In genomic region chr20:33076662-33077398, GRCh38 we compare ENCODE assay signal across 1 cellular context.
TF ChIP-seq lines count a peak whose summit lies in the region.

No MANE protein-coding gene starts in this region.

TF ChIP-seq in HEK293, 187 proteins besides CTCF, POLR2A, EP300 and RAD21 (continued from another document):
- TF ChIP-seq ZBTB11 (tag by site-specific recombination; conservative IDR thresholded peaks at IDR 0.05; ENCODE audit: low read depth) = no peak
- TF ChIP-seq ZNF280C (tag by site-specific recombination; IDR thresholded peaks at IDR 0.05) = no peak
- peak; percentile 80 for TF ChIP-seq GLIS1 (tag by site-specific recombination; IDR thresholded peaks at IDR 0.05)
- no peak for TF ChIP-seq ZFHX2 (tag by site-specific recombination; conservative IDR thresholded peaks at IDR 0.05)
- 0 out of 2 replicates have a peak, but pooled peaks have one; percentile 36 for TF ChIP-seq ZBTB20 (tag by site-specific recombination; IDR thresholded peaks at IDR 0.05)
- TF ChIP-seq ZNF654 (tag by site-specific recombination; IDR thresholded peaks at IDR 0.05; ENCODE audit: low read depth) = peak; percentile 32
- TF ChIP-seq GLIS2 (tag by site-specific recombination; IDR thresholded peaks at IDR 0.05) = 0 out of 2 replicates have a peak, but pooled peaks have one; percentile 32
- no peak for TF ChIP-seq ZSCAN18 (tag by site-specific recombination; IDR thresholded peaks at IDR 0.05)
- no peak for TF ChIP-seq ZFP3 (tag by site-specific recombination; IDR thresholded peaks at IDR 0.05; ENCODE audit: low read depth)
- no peak for TF ChIP-seq ZNF837 (tag by site-specific recombination; IDR thresholded peaks at IDR 0.05)
- no peak for TF ChIP-seq ZNF221 (tag by site-specific recombination; IDR thresholded peaks at IDR 0.05; ENCODE audit: borderline replicate concordance)
